Comparison of ENCODE assay signal across 15 cellular contexts in the genomic region with DNA sequence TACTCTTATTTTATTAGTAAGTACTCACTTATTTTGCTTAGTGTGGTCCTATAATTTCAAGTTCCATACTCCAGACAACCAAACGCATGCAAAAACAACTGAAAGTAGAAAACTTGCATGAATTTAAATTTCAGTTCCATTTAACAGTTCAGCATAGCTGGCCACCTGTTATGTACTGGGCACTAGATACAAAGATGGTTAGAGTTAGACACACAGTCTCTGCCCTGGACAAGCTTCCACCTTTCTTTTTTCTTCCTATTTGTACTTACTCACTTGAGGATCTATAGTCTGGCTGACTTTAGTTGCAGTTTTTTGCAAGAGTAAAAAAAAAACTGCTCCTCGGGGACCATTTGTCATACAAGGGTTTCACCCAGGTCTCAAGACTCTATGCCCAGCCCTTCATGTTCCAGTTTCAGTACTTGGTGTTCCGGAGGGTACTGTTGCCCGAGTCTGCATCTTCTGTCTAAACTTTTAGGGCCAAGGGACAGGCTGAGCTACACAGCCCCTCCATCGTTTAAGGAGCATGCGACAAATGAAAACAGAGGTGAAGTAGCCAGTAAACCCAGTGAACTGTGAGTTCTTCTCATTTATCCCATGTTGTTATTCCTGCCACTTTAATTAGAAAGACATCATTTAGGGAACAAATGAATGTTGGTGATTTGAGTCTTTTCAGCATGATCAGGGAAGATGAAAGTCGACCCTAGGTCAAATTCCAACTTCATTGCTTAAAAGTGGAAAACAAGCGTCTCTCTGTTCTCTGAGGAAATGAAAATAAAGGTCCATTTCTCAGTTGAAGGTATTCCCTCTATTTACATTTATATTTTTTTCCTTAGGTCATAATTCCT. TPM values are rescaled to one million over a fixed set of nuclear protein-coding genes. Genes with fewer than 3 reads are reported as not detected.
A peak's percentile ranks its signal among the peaks of the same experiment; 100 is the strongest.
DNase-seq lines count a peak whose midpoint lies in the region; ATAC-seq, FAIRE-seq and TF ChIP-seq lines count a peak whose summit lies in the region.
"Had no signal": no experiment of that assay in that cellular context is flagged by ENCODE, and none has a peak within 500 bp of the region (broad histone marks: within the 10 kb centered on the region; RNA-seq: fewer than 3 reads in every experiment).

No MANE protein-coding gene starts in this region.

- CTCF ChIA-PET in K562 (lab: Yijun Ruan, JAX; ENCODE audit: low intra/inter-chr PET ratio): no interaction called here

- TF ChIP-seq CTCF in Loucy (conservative IDR thresholded peaks at IDR 0.05; ENCODE audit: low read length) (no peak), K562 (IDR thresholded peaks at IDR 0.05 in 2 of 3, conservative IDR thresholded peaks at IDR 0.05 in 1 of 3; ENCODE audit: insufficient read depth in 2 of 3, low read depth in 1 of 3, low read length in 3 of 3) (no peak), breast epithelium (IDR thresholded peaks at IDR 0.05) (no peak)

- no peak overlapping the region for H3K27ac ChIP-seq in K562 (ENCODE audit: extremely low read depth, low read depth, low read length)
- H3K27ac ChIP-seq in breast epithelium: no peak overlapping the region

- H3K4me3 Mint-ChIP-seq in stimulated activated naive B cell treated with anti-CD40 and anti-IgM and Interleukin-4, amounts not matched to agents 10 μg/mL and 1 μg/mL and 100 μg/mL, for 72 hours: peak overlapping the region in 1 of 2 donors; percentile 6

- no peak overlapping the region for H3K4me3 ChIP-seq in Loucy (ENCODE audit: low read length, poor library complexity, severe bottlenecking)
- no peak overlapping the region for H3K4me3 ChIP-seq in K562
- H3K4me3 ChIP-seq in breast epithelium: no peak overlapping the region

- DNase-seq in GM12891 (ENCODE audit: insufficient read length, low spot score) (no peak), K562 (ENCODE audit: extremely low read depth in 1 of 4, low spot score in 3 of 4) (no peak), NCI-H2107 (lab: John Stamatoyannopoulos, UW) (no peak), breast epithelium (ENCODE audit: low spot score in 2 of 2) (no peak), head of caudate nucleus (no peak)
- DNase-seq in stimulated activated naive B cell treated with anti-CD40 and anti-IgM and Interleukin-4, amounts not matched to agents 10 μg/mL and 1 μg/mL and 100 μg/mL, for 72 hours: no peak
- DNase-seq: ACHN; BE2C; CD8-positive, alpha-beta memory T cell; H7; NCI-H1092; NCI-H748 treated with DMSO at 0.1 percent for 48 hours; SIG-M5 had no signal

- H3K36me3 Mint-ChIP-seq in stimulated activated naive B cell treated with anti-CD40 and anti-IgM and Interleukin-4, amounts not matched to agents 10 μg/mL and 1 μg/mL and 100 μg/mL, for 72 hours: no peaks in the 10 kb centered on the region
- H3K36me3 Mint-ChIP-seq: CD8-positive, alpha-beta memory T cell had no signal

- H3K27me3 Mint-ChIP-seq in stimulated activated naive B cell treated with anti-CD40 and anti-IgM and Interleukin-4, amounts not matched to agents 10 μg/mL and 1 μg/mL and 100 μg/mL, for 72 hours: no peaks in the 10 kb centered on the region

- H3K9me1 ChIP-seq in K562 (ENCODE audit: control insufficient read depth, insufficient read depth, low read length): no peaks in the 10 kb centered on the region

- H3K27ac Mint-ChIP-seq in stimulated activated naive B cell treated with anti-CD40 and anti-IgM and Interleukin-4, amounts not matched to agents 10 μg/mL and 1 μg/mL and 100 μg/mL, for 72 hours: no peak overlapping the region
- H3K27ac Mint-ChIP-seq: CD8-positive, alpha-beta memory T cell had no signal

- TF ChIP-seq POLR2A in GM12891 (IDR thresholded peaks at IDR 0.05; ENCODE audit: low read depth, low read length) (no peak), K562 (conservative IDR thresholded peaks at IDR 0.05) (no peak), breast epithelium (IDR thresholded peaks at IDR 0.05) (no peak)

- H3K9me3 ChIP-seq in Loucy (ENCODE audit: insufficient read depth, low read depth, low read length) (no peaks in the 10 kb centered on the region), K562 (replicated peaks; ENCODE audit: control insufficient read depth, insufficient read depth, low read depth, low read length) (no peaks in the 10 kb centered on the region), breast epithelium (no peaks in the 10 kb centered on the region)
- H3K9me3 ChIP-seq: BE2C had no signal

- no peak for TF ChIP-seq EP300 in K562 (IDR thresholded peaks at IDR 0.05; ENCODE audit: low read length)

- no peaks in the 10 kb centered on the region for H3F3A ChIP-seq in Loucy (ENCODE audit: low read depth)

- BruUV-seq in K562 (replicated peaks; lab: Mats Ljungman, UMichigan): no TSS peak

- no peaks in the 10 kb centered on the region for H3K9me2 ChIP-seq in Loucy (replicated peaks; ENCODE audit: low read depth, low read length)

- 0 out of 2 replicates have a peak overlapping the region, but pooled peaks have one; percentile 5 for H2AFZ ChIP-seq in Loucy (ENCODE audit: low read length)
- H2AFZ ChIP-seq in K562 (ENCODE audit: low read depth, low read length): peak overlapping the region; percentile 55; the same call in 1 of the 2 replicates

- H3K9ac ChIP-seq in Loucy (ENCODE audit: low read depth, low read length, poor library complexity, severe bottlenecking) (no peak overlapping the region), K562 (ENCODE audit: insufficient read depth in 1 of 2, low read depth in 2 of 2, low read length in 2 of 2) (no peak overlapping the region)

- H3K27me3 ChIP-seq in Loucy (ENCODE audit: insufficient read depth, low read length, poor library complexity, severe bottlenecking) (no peaks in the 10 kb centered on the region), K562 (ENCODE audit: control insufficient read depth in 2 of 2, insufficient read depth in 2 of 2, low read length in 2 of 2) (no peaks in the 10 kb centered on the region), breast epithelium (no peaks in the 10 kb centered on the region)
- H3K27me3 ChIP-seq: BE2C had no signal

- no peaks in the 10 kb centered on the region for H4K20me1 ChIP-seq in Loucy (ENCODE audit: insufficient read depth, low read length, poor library complexity, severe bottlenecking)
- H4K20me1 ChIP-seq in K562 (replicated peaks; ENCODE audit: control insufficient read depth, insufficient read depth, low read length): no peaks in the 10 kb centered on the region

- no peaks in the 10 kb centered on the region for H3K79me2 ChIP-seq in Loucy (ENCODE audit: insufficient read depth, low read length)
- H3K79me2 ChIP-seq in K562 (ENCODE audit: control insufficient read depth, insufficient read depth, low read length): no peaks in the 10 kb centered on the region

- no peaks in the 10 kb centered on the region for H3K36me3 ChIP-seq in Loucy (ENCODE audit: insufficient read depth, low read length)
- no peaks in the 10 kb centered on the region for H3K36me3 ChIP-seq in K562 (ENCODE audit: control insufficient read depth, insufficient read depth, low read length)
- no peaks in the 10 kb centered on the region for H3K36me3 ChIP-seq in breast epithelium
- H3K36me3 ChIP-seq: BE2C had no signal

- peak; percentile 9 for FAIRE-seq in GM12891 (lab: Jason Lieb, UNC)
- no peak for FAIRE-seq in K562 (lab: Jason Lieb, UNC)

- H3K9me3 Mint-ChIP-seq in stimulated activated naive B cell treated with anti-CD40 and anti-IgM and Interleukin-4, amounts not matched to agents 10 μg/mL and 1 μg/mL and 100 μg/mL, for 72 hours: no peaks in the 10 kb centered on the region
- H3K9me3 Mint-ChIP-seq: CD8-positive, alpha-beta memory T cell had no signal

- H3K4me1 ChIP-seq in Loucy (ENCODE audit: insufficient read depth, low read length, poor library complexity, severe bottlenecking): no peaks in the 10 kb centered on the region
- H3K4me1 ChIP-seq in K562 (replicated peaks in 1 of 2; ENCODE audit: control insufficient read depth in 2 of 2, insufficient read depth in 2 of 2, low read length in 2 of 2): peaks cover 3 to 24% of the 10 kb centered on the region in 2 experiments; a peak in 3 of 5 replicates
- H3K4me1 ChIP-seq in breast epithelium: no peaks in the 10 kb centered on the region
- H3K4me1 ChIP-seq: BE2C had no signal

- no peak for ATAC-seq in K562
- ATAC-seq in stimulated activated naive B cell treated with anti-CD40 and anti-IgM and Interleukin-4, amounts not matched to agents 10 μg/mL and 1 μg/mL and 100 μg/mL, for 72 hours (replicated peaks): peak; percentile 58 to 67

- H3K4me1 Mint-ChIP-seq in stimulated activated naive B cell treated with anti-CD40 and anti-IgM and Interleukin-4, amounts not matched to agents 10 μg/mL and 1 μg/mL and 100 μg/mL, for 72 hours: peaks cover 11 to 20% of the 10 kb centered on the region in 2 donors

- in situ Hi-C loops in K562 (cut with MboI): no loop called here

- intact Hi-C loops in K562 (cut with micrococcal nuclease) (no loop called here), breast epithelium (cut with DNase I; ENCODE audit: low total_unique reads) (no loop called here), head of caudate nucleus (cut with DNase I) (no loop called here)

- H3K4me2 ChIP-seq in Loucy (ENCODE audit: low read depth, low read length, poor library complexity, severe bottlenecking) (no peak overlapping the region), K562 (ENCODE audit: insufficient read depth, low read length) (no peak overlapping the region)

- no peak for TF ChIP-seq RAD21 in K562 (CRISPR knock-in tag; conservative IDR thresholded peaks at IDR 0.05 in 1 of 2, IDR thresholded peaks at IDR 0.05 in 1 of 2)

- WGBS in K562 (ENCODE audit: insufficient coverage, low coverage, missing lambda C conversion rate): 45% methylated on average over 8 of the region's 8 CpGs

- POLR2A ChIA-PET in K562 (lab: Yijun Ruan, JAX): no interaction called here

RNA-seq across cellular contexts. Expression of gene RPGRIP1, which starts 22.4 kb away (rescaled TPM):
- 0.13 TPM for polyA plus RNA-seq in GM12891 (2012; ENCODE audit: low read depth, missing spikeins)
- 1.3 and 1.5 TPM in 2 replicates for total RNA-seq in K562 (2011; cell fraction: chromatin; rRNA removed; ENCODE audit: low replicate concordance)
- 0.33 and 0.92 TPM in 2 replicates for total RNA-seq in K562 (2011; cell fraction: nucleolus; rRNA removed)
- 1.1 TPM in 2 replicates for total RNA-seq in K562 (2011; cell fraction: nucleoplasm; rRNA removed)
- total RNA-seq in K562 (2014; rRNA removed) (0.53 and 0.95 TPM in 2 replicates), K562 (2014; rRNA removed; fragmentation: Illumina TruSeq; extraction: Trizol) (0.61 and 0.76 TPM in 2 replicates), K562 (2015; rRNA removed; fragmentation: Illumina TruSeq; extraction: Trizol) (0.41 and 0.72 TPM in 2 replicates), K562 (2021) (0.31 and 0.47 TPM in 2 replicates), breast epithelium (10 to 100 TPM in 1 of 3 donors, under 1 TPM in 2; 0.33 to 10.4 (median 0.48) TPM)
- polyA plus RNA-seq in K562 (2011; rRNA removed) (0.56 and 0.80 TPM in 2 replicates), K562 (2014; fragmentation: Illumina TruSeq; extraction: Trizol) (0.33 and 0.86 TPM in 2 replicates), K562 (2014; fragmentation: Nextera tagmentation; extraction: Ambion mirVana) (under 1 TPM in 1 of 2 experiments, not detected in 1; 0.49 TPM), K562 (2014; rRNA removed) (0.31 and 0.57 TPM in 2 replicates)
- 0.09 and 0.38 TPM in 2 replicates for polyA plus RNA-seq in K562 (2011; cell fraction: cytosol; rRNA removed)
- polyA plus RNA-seq in K562 (2011; cell fraction: nucleus; rRNA removed): 1.2 and 1.5 TPM in 2 replicates
- 0.39 and 0.62 TPM in 2 replicates for polyA plus RNA-seq in K562 (2012)
- 0.39 and 1.1 TPM in 2 replicates for polyA minus RNA-seq in K562 (2011; rRNA and poly(A)+ RNA removed)
- not detected in 2 replicates for polyA minus RNA-seq in K562 (2011; cell fraction: cytosol; rRNA and poly(A)+ RNA removed)
- 0.22 and 0.27 TPM in 2 replicates for polyA minus RNA-seq in K562 (2011; cell fraction: nucleus; rRNA and poly(A)+ RNA removed)
- total RNA-seq: CD8-positive, alpha-beta memory T cell; Daoy had no signal
- polyA plus RNA-seq: CD8-positive, alpha-beta memory T cell had no signal

RNA-seq across cellular contexts. Expression of gene HNRNPC, which starts 33.0 kb away (rescaled TPM):
- polyA plus RNA-seq in GM12891 (2012; ENCODE audit: low read depth, missing spikeins): 626 TPM
- total RNA-seq in K562 (2011; cell fraction: chromatin; rRNA removed; ENCODE audit: low replicate concordance): 279 and 404 TPM in 2 replicates
- 241 and 299 TPM in 2 replicates for total RNA-seq in K562 (2011; cell fraction: nucleolus; rRNA removed)
- total RNA-seq in K562 (2011; cell fraction: nucleoplasm; rRNA removed): 371 and 436 TPM in 2 replicates
- total RNA-seq in K562 (2014; rRNA removed) (957 and 1,143 TPM in 2 replicates), K562 (2014; rRNA removed; fragmentation: Illumina TruSeq; extraction: Trizol) (1,233 and 1,451 TPM in 2 replicates), K562 (2015; rRNA removed; fragmentation: Illumina TruSeq; extraction: Trizol) (1,173 and 1,191 TPM in 2 replicates), K562 (2021) (795 and 814 TPM in 2 replicates), breast epithelium (100 to 1,000 TPM; 386 to 760 (median 480) TPM)
- polyA plus RNA-seq in K562 (2011; rRNA removed) (1,168 and 1,525 TPM in 2 replicates), K562 (2014; fragmentation: Illumina TruSeq; extraction: Trizol) (1,403 and 1,557 TPM in 2 replicates), K562 (2014; fragmentation: Nextera tagmentation; extraction: Ambion mirVana) (1,000 to 10,000 TPM in 1 of 2 experiments, 100 to 1,000 TPM in 1; 679 to 1,238 TPM), K562 (2014; rRNA removed) (1,109 and 1,156 TPM in 2 replicates)
- 443 and 790 TPM in 2 replicates for polyA plus RNA-seq in K562 (2011; cell fraction: cytosol; rRNA removed)
- polyA plus RNA-seq in K562 (2011; cell fraction: nucleus; rRNA removed): 357 and 429 TPM in 2 replicates
- polyA plus RNA-seq in K562 (2012): 753 and 1,086 TPM in 2 replicates
- polyA minus RNA-seq in K562 (2011; rRNA and poly(A)+ RNA removed): 947 and 1,115 TPM in 2 replicates
- 289 and 374 TPM in 2 replicates for polyA minus RNA-seq in K562 (2011; cell fraction: cytosol; rRNA and poly(A)+ RNA removed)
- polyA minus RNA-seq in K562 (2011; cell fraction: nucleus; rRNA and poly(A)+ RNA removed): 200 and 293 TPM in 2 replicates
